Comparison of ENCODE assay signal across 13 cellular contexts in genomic region chr13:101397742-101398141, GRCh38. TPM values are rescaled to one million over a fixed set of nuclear protein-coding genes. Genes with fewer than 3 reads are reported as not detected.
DNase-seq lines count a peak whose midpoint lies in the region; ATAC-seq and TF ChIP-seq lines count a peak whose summit lies in the region.
"Had no signal": no experiment of that assay in that cellular context is flagged by ENCODE, and none has a peak within 500 bp of the region (broad histone marks: within the 10 kb centered on the region; RNA-seq: fewer than 3 reads in every experiment).

No MANE protein-coding gene starts in this region.

- ATAC-seq in HG02885 (IDR thresholded peaks at IDR 0.05; ENCODE audit: poor library complexity, unreplicated experiment) = no peak
- ATAC-seq: left lobe of liver had no signal

- H3K27me3 Mint-ChIP-seq in chondrocyte (ENCODE audit: low read depth) = no peaks in the 10 kb centered on the region

- peaks cover 5% of the 10 kb centered on the region for H3K36me3 Mint-ChIP-seq in chondrocyte (ENCODE audit: low read depth)
- H3K36me3 Mint-ChIP-seq: neural progenitor cell had no signal

- H3K27ac Mint-ChIP-seq in chondrocyte (ENCODE audit: unreplicated experiment) = peak overlapping the region; percentile 84
- H3K27ac Mint-ChIP-seq: activated T-helper 2 cell treated with anti-CD3 and anti-CD28 coated beads, Interferon-gamma antibody, Interleukin-2, Interleukin-4, amounts not matched to agents 10 μg/mL and 5 μg/mL and 100 μg/mL, durations not matched to agents 14 hours and 24 hours and 36 hours; neural progenitor cell had no signal

- DNase-seq in AG08396 (ENCODE audit: low spot score) = peak; percentile 69
- DNase-seq in NCI-H226 = peak; percentile 82
- DNase-seq in chondrocyte (ENCODE audit: low spot score) = no peak
- DNase-seq in kidney tubule cell (ENCODE audit: low spot score) = peak; percentile 84
- no peak for DNase-seq in NCI-H524 treated with DMSO at 0.1 percent for 48 hours (lab: John Stamatoyannopoulos, UW)
- DNase-seq in Kasumi-1 (lab: John Stamatoyannopoulos, UW) = no peak
- no peak for DNase-seq in GM19240 (ENCODE audit: insufficient read length, low spot score)
- DNase-seq: BE2C, NCI-H2029 had no signal

- no peaks in the 10 kb centered on the region for H3K9me3 Mint-ChIP-seq in chondrocyte (ENCODE audit: low read depth)
- H3K9me3 Mint-ChIP-seq: activated T-helper 2 cell treated with anti-CD3 and anti-CD28 coated beads, Interferon-gamma antibody, Interleukin-2, Interleukin-4, amounts not matched to agents 10 μg/mL and 5 μg/mL and 100 μg/mL, durations not matched to agents 14 hours and 24 hours and 36 hours; neural progenitor cell had no signal

- H3K4me1 Mint-ChIP-seq in chondrocyte (ENCODE audit: low read depth) = peaks cover 68% of the 10 kb centered on the region

- H3K4me3 Mint-ChIP-seq in chondrocyte (ENCODE audit: unreplicated experiment) = no peak overlapping the region
- H3K4me3 Mint-ChIP-seq: neural progenitor cell had no signal

- no peak for TF ChIP-seq CTCF in chondrocyte (IDR thresholded peaks at IDR 0.05)

RNA-seq across cellular contexts. Expression of gene NALCN, which starts 18.6 kb away (rescaled TPM):
- 38.0 to 59.7 TPM (median 38.6 TPM) in 3 replicates for total RNA-seq in chondrocyte
- total RNA-seq: activated T-helper 2 cell treated with anti-CD3 and anti-CD28 coated beads, Interferon-gamma antibody, Interleukin-2, Interleukin-4, amounts not matched to agents 10 μg/mL and 5 μg/mL and 100 μg/mL, durations not matched to agents 14 hours and 24 hours and 36 hours had no signal

RNA-seq across cellular contexts. Expression of gene ITGBL1, which starts 54.7 kb away (rescaled TPM):
- total RNA-seq in chondrocyte = 391 to 806 TPM (median 407 TPM) in 3 replicates
- total RNA-seq: activated T-helper 2 cell treated with anti-CD3 and anti-CD28 coated beads, Interferon-gamma antibody, Interleukin-2, Interleukin-4, amounts not matched to agents 10 μg/mL and 5 μg/mL and 100 μg/mL, durations not matched to agents 14 hours and 24 hours and 36 hours had no signal

Comparison
In these comparisons a context has a peak if more than half of its experiments do, and no peak if none do; other contexts are left out.
1. DNase-seq: peak in AG08396 (single experiment), NCI-H226 (single experiment) and kidney tubule cell (single experiment); none in chondrocyte (single experiment), NCI-H524 treated with DMSO at 0.1 percent for 48 hours (single experiment), Kasumi-1 (0 of 2) and GM19240 (single experiment).